Comparison of ENCODE assay signal across 1 cellular context in the genomic region with DNA sequence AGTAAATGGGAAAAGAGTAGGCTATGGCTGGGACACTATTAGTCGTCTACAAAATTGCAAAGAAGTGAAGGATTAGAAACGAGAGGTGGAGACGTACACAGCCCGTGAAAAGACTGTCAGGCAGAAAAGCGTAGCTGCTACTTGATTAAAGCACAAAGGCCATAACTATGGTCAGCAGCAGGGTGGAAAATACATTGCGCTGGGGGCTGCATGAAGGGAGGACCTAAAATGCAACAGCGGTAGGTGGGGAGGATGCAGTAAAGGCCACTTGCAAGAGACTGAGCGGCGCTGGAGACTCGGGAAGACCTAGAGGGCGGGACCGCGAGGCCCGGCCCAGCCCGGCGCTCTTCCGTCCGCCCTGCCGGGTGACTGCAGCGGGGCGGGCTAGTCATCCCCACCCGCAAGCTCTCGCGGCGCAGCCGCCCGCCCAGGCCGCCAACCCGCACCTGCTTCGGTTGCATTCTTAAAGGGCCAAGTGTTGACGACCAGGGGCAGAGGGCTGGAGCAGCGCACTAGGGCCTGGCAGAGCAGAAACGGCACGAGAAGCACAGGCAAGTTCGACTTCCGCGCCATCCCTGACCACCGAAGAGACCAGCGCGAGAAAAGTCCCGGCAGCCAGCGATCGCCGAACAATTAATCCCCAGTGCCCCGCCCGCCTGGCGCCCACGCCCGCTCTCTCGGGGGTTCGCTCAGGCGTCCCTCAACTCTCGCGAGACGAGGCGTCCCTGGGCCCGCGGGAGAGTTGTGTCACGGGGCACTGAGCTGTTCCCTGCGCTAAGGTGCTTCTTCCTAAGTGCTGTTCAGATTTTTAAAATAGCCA.
TF ChIP-seq lines count a peak whose summit lies in the region.

A gene (minus strand): TSS at position 635 of the 820 bp plus-strand sequence. CDS start 62 bp downstream, at position 573.

TF ChIP-seq in HepG2, 621 proteins besides CTCF, POLR2A, EP300 and RAD21 (continued from another document and continues in another):
- TF ChIP-seq, protein P1, sequence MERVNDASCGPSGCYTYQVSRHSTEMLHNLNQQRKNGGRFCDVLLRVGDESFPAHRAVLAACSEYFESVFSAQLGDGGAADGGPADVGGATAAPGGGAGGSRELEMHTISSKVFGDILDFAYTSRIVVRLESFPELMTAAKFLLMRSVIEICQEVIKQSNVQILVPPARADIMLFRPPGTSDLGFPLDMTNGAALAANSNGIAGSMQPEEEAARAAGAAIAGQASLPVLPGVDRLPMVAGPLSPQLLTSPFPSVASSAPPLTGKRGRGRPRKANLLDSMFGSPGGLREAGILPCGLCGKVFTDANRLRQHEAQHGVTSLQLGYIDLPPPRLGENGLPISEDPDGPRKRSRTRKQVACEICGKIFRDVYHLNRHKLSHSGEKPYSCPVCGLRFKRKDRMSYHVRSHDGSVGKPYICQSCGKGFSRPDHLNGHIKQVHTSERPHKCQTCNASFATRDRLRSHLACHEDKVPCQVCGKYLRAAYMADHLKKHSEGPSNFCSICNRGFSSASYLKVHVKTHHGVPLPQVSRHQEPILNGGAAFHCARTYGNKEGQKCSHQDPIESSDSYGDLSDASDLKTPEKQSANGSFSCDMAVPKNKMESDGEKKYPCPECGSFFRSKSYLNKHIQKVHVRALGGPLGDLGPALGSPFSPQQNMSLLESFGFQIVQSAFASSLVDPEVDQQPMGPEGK (CRISPR knock-in tag; IDR thresholded peaks at IDR 0.05), result peak; percentile 72
- TF ChIP-seq DR1 (CRISPR knock-in tag; IDR thresholded peaks at IDR 0.05), result peak; percentile 57
- TF ChIP-seq ZNF446 (CRISPR knock-in tag; IDR thresholded peaks at IDR 0.05), result no peak; the same call in 1 of the 2 replicates
- TF ChIP-seq ZFP37 (CRISPR knock-in tag; IDR thresholded peaks at IDR 0.05; ENCODE audit: borderline replicate concordance), result no peak
- no peak for TF ChIP-seq ZNF207 (IDR thresholded peaks at IDR 0.05; ENCODE audit: borderline replicate concordance)
- TF ChIP-seq HMG20B (CRISPR knock-in tag; conservative IDR thresholded peaks at IDR 0.05), result no peak
- TF ChIP-seq, protein P2, sequence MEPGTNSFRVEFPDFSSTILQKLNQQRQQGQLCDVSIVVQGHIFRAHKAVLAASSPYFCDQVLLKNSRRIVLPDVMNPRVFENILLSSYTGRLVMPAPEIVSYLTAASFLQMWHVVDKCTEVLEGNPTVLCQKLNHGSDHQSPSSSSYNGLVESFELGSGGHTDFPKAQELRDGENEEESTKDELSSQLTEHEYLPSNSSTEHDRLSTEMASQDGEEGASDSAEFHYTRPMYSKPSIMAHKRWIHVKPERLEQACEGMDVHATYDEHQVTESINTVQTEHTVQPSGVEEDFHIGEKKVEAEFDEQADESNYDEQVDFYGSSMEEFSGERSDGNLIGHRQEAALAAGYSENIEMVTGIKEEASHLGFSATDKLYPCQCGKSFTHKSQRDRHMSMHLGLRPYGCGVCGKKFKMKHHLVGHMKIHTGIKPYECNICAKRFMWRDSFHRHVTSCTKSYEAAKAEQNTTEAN (CRISPR knock-in tag; conservative IDR thresholded peaks at IDR 0.05), result peak; percentile 38; the same call in 1 of the 2 replicates
- no peak for TF ChIP-seq NBN (conservative IDR thresholded peaks at IDR 0.05)
- TF ChIP-seq ZNF260 (CRISPR knock-in tag; IDR thresholded peaks at IDR 0.05; ENCODE audit: borderline replicate concordance, low read depth), result 0 out of 2 replicates have a peak, but pooled peaks have one; percentile 68
- no peak for TF ChIP-seq ZBTB3 (CRISPR knock-in tag; IDR thresholded peaks at IDR 0.05; ENCODE audit: borderline replicate concordance, low read depth)
- TF ChIP-seq SRY (CRISPR knock-in tag; IDR thresholded peaks at IDR 0.05), result no peak
- TF ChIP-seq, protein P3, sequence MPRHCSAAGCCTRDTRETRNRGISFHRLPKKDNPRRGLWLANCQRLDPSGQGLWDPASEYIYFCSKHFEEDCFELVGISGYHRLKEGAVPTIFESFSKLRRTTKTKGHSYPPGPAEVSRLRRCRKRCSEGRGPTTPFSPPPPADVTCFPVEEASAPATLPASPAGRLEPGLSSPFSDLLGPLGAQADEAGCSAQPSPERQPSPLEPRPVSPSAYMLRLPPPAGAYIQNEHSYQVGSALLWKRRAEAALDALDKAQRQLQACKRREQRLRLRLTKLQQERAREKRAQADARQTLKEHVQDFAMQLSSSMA (CRISPR knock-in tag; IDR thresholded peaks at IDR 0.05), result no peak
- TF ChIP-seq, protein P4, sequence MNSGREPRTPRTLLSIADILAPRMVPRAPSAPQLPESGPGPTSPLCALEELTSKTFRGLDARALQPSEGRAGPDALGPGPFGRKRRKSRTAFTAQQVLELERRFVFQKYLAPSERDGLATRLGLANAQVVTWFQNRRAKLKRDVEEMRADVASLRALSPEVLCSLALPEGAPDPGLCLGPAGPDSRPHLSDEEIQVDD (CRISPR knock-in tag; IDR thresholded peaks at IDR 0.05; ENCODE audit: borderline replicate concordance), result peak; percentile 25; the same call in 1 of the 2 replicates
- TF ChIP-seq ZNF773 (CRISPR knock-in tag; IDR thresholded peaks at IDR 0.05; ENCODE audit: borderline replicate concordance), result no peak
- TF ChIP-seq, protein P5, sequence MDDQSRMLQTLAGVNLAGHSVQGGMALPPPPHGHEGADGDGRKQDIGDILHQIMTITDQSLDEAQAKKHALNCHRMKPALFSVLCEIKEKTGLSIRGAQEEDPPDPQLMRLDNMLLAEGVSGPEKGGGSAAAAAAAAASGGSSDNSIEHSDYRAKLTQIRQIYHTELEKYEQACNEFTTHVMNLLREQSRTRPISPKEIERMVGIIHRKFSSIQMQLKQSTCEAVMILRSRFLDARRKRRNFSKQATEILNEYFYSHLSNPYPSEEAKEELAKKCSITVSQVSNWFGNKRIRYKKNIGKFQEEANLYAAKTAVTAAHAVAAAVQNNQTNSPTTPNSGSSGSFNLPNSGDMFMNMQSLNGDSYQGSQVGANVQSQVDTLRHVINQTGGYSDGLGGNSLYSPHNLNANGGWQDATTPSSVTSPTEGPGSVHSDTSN (CRISPR knock-in tag; IDR thresholded peaks at IDR 0.05; ENCODE audit: borderline replicate concordance), result no peak
- no peak; the same call in 1 of the 2 replicates for TF ChIP-seq SP140L (CRISPR knock-in tag; IDR thresholded peaks at IDR 0.05; ENCODE audit: borderline replicate concordance)
- peak; percentile 60 for TF ChIP-seq YY1 (IDR thresholded peaks at IDR 0.05; ENCODE audit: insufficient read depth, insufficient replicate concordance, low read depth, low read length)
- TF ChIP-seq ZBTB8A (CRISPR knock-in tag; IDR thresholded peaks at IDR 0.05; ENCODE audit: borderline replicate concordance, low read depth), result no peak
- TF ChIP-seq CBX1 (IDR thresholded peaks at IDR 0.05; ENCODE audit: low read depth), result no peak
- TF ChIP-seq, protein P6, sequence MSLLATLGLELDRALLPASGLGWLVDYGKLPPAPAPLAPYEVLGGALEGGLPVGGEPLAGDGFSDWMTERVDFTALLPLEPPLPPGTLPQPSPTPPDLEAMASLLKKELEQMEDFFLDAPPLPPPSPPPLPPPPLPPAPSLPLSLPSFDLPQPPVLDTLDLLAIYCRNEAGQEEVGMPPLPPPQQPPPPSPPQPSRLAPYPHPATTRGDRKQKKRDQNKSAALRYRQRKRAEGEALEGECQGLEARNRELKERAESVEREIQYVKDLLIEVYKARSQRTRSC (CRISPR knock-in tag; IDR thresholded peaks at IDR 0.05; ENCODE audit: low read depth), result no peak
- TF ChIP-seq ZNF432 (CRISPR knock-in tag; IDR thresholded peaks at IDR 0.05; ENCODE audit: borderline replicate concordance), result no peak
- no peak for TF ChIP-seq FIP1L1 (IDR thresholded peaks at IDR 0.05; ENCODE audit: borderline replicate concordance, insufficient read depth, low read depth, low read length)
- TF ChIP-seq, protein P7, sequence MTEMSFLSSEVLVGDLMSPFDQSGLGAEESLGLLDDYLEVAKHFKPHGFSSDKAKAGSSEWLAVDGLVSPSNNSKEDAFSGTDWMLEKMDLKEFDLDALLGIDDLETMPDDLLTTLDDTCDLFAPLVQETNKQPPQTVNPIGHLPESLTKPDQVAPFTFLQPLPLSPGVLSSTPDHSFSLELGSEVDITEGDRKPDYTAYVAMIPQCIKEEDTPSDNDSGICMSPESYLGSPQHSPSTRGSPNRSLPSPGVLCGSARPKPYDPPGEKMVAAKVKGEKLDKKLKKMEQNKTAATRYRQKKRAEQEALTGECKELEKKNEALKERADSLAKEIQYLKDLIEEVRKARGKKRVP (CRISPR knock-in tag; IDR thresholded peaks at IDR 0.05), result peak in 1 of 2 experiments; percentile 51; a peak in 2 of 4 replicates
- no peak for TF ChIP-seq ZNF557 (CRISPR knock-in tag; IDR thresholded peaks at IDR 0.05)
- peak; percentile 81; the same call in 1 of the 2 replicates for TF ChIP-seq ZNF605 (CRISPR knock-in tag; IDR thresholded peaks at IDR 0.05)
- no peak for TF ChIP-seq SMARCC2 (IDR thresholded peaks at IDR 0.05)
- peak; percentile 97 for TF ChIP-seq CHD2 (IDR thresholded peaks at IDR 0.05; ENCODE audit: low read depth, low read length)
- TF ChIP-seq, protein P8, sequence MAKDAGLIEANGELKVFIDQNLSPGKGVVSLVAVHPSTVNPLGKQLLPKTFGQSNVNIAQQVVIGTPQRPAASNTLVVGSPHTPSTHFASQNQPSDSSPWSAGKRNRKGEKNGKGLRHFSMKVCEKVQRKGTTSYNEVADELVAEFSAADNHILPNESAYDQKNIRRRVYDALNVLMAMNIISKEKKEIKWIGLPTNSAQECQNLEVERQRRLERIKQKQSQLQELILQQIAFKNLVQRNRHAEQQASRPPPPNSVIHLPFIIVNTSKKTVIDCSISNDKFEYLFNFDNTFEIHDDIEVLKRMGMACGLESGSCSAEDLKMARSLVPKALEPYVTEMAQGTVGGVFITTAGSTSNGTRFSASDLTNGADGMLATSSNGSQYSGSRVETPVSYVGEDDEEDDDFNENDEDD (CRISPR knock-in tag; IDR thresholded peaks at IDR 0.05; ENCODE audit: borderline replicate concordance), result peak; percentile 84; the same call in 1 of the 2 replicates
- TF ChIP-seq, protein P9, sequence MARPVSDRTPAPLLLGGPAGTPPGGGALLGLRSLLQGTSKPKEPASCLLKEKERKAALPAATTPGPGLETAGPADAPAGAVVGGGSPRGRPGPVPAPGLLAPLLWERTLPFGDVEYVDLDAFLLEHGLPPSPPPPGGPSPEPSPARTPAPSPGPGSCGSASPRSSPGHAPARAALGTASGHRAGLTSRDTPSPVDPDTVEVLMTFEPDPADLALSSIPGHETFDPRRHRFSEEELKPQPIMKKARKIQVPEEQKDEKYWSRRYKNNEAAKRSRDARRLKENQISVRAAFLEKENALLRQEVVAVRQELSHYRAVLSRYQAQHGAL (CRISPR knock-in tag; IDR thresholded peaks at IDR 0.05; ENCODE audit: not compliant biosample characterization), result peak; percentile 76
- peak; percentile 75; the same call in 1 of the 2 replicates for TF ChIP-seq ZNF670 (CRISPR knock-in tag; IDR thresholded peaks at IDR 0.05; ENCODE audit: borderline replicate concordance)
- TF ChIP-seq MEF2D (CRISPR knock-in tag; IDR thresholded peaks at IDR 0.05), result peak; percentile 22; the same call in 1 of the 2 replicates
- TF ChIP-seq HOXA7 (CRISPR knock-in tag; IDR thresholded peaks at IDR 0.05), result no peak
- TF ChIP-seq ZSCAN31 (CRISPR knock-in tag; IDR thresholded peaks at IDR 0.05; ENCODE audit: low read depth), result peak; percentile 45; the same call in 1 of the 2 replicates
- TF ChIP-seq CCDC6 (CRISPR knock-in tag; IDR thresholded peaks at IDR 0.05), result peak; percentile 74; the same call in 1 of the 2 replicates
- no peak for TF ChIP-seq SP1 (IDR thresholded peaks at IDR 0.05)
- TF ChIP-seq SP1 (CRISPR knock-in tag; IDR thresholded peaks at IDR 0.05), result no peak; the same call in 1 of the 2 replicates
- TF ChIP-seq ZNF792 (CRISPR knock-in tag; IDR thresholded peaks at IDR 0.05), result peak; percentile 33; the same call in 1 of the 2 replicates
- peak; percentile 28 for TF ChIP-seq ZNF607 (CRISPR knock-in tag; IDR thresholded peaks at IDR 0.05; ENCODE audit: borderline replicate concordance)
- TF ChIP-seq ZNF615 (CRISPR knock-in tag; IDR thresholded peaks at IDR 0.05; ENCODE audit: borderline replicate concordance), result peak; percentile 77; the same call in 1 of the 2 replicates
- peak; percentile 68; the same call in 1 of the 2 replicates for TF ChIP-seq MTF2 (CRISPR knock-in tag; IDR thresholded peaks at IDR 0.05; ENCODE audit: borderline replicate concordance)
- no peak for TF ChIP-seq CENPX (CRISPR knock-in tag; IDR thresholded peaks at IDR 0.05)
- TF ChIP-seq ELF3 (CRISPR knock-in tag; IDR thresholded peaks at IDR 0.05), result no peak; the same call in none of the 2 replicates
- no peak for TF ChIP-seq RBM22 (optimal IDR thresholded peaks at IDR 0.05; ENCODE audit: low read length)
- no peak; the same call in 1 of the 2 replicates for TF ChIP-seq ZNF589 (CRISPR knock-in tag; conservative IDR thresholded peaks at IDR 0.05)
- TF ChIP-seq NCOA1 (CRISPR knock-in tag; IDR thresholded peaks at IDR 0.05), result no peak
- peak; percentile 44; the same call in 1 of the 2 replicates for TF ChIP-seq ZSCAN25 (CRISPR knock-in tag; IDR thresholded peaks at IDR 0.05)
- TF ChIP-seq ZNF501 (CRISPR knock-in tag; IDR thresholded peaks at IDR 0.05), result peak; percentile 69; the same call in 1 of the 2 replicates
- TF ChIP-seq HDAC6 (IDR thresholded peaks at IDR 0.05; ENCODE audit: low read depth, low read length), result no peak
- TF ChIP-seq CCAR2 (optimal IDR thresholded peaks at IDR 0.05; ENCODE audit: low read depth, low read length), result no peak
- TF ChIP-seq, protein P10, sequence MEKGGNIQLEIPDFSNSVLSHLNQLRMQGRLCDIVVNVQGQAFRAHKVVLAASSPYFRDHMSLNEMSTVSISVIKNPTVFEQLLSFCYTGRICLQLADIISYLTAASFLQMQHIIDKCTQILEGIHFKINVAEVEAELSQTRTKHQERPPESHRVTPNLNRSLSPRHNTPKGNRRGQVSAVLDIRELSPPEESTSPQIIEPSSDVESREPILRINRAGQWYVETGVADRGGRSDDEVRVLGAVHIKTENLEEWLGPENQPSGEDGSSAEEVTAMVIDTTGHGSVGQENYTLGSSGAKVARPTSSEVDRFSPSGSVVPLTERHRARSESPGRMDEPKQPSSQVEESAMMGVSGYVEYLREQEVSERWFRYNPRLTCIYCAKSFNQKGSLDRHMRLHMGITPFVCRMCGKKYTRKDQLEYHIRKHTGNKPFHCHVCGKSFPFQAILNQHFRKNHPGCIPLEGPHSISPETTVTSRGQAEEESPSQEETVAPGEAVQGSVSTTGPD (CRISPR knock-in tag; IDR thresholded peaks at IDR 0.05), result no peak
- TF ChIP-seq ZFX (CRISPR knock-in tag; IDR thresholded peaks at IDR 0.05; ENCODE audit: low read depth), result peak; percentile 95
- TF ChIP-seq SOX13 (IDR thresholded peaks at IDR 0.05), result no peak
- peak in 1 of 2 experiments; percentile 66; a peak in 2 of 4 replicates for TF ChIP-seq SOX13 (CRISPR knock-in tag; conservative IDR thresholded peaks at IDR 0.05 in 1 of 2, IDR thresholded peaks at IDR 0.05 in 1 of 2)
- 0 out of 2 replicates have a peak, but pooled peaks have one; percentile 57 for TF ChIP-seq ZNF17 (CRISPR knock-in tag; IDR thresholded peaks at IDR 0.05)
- no peak for TF ChIP-seq RFXANK (CRISPR knock-in tag; IDR thresholded peaks at IDR 0.05)
- TF ChIP-seq KLF15 (CRISPR knock-in tag; IDR thresholded peaks at IDR 0.05; ENCODE audit: borderline replicate concordance), result no peak
- no peak for TF ChIP-seq ZNF20 (CRISPR knock-in tag; IDR thresholded peaks at IDR 0.05)
